In genomic region chr6:44527961-44528644, GRCh38 we compare ENCODE assay signal across 1 cellular context.
TF ChIP-seq lines count a peak whose summit lies in the region.

No MANE protein-coding gene starts in this region.

TF ChIP-seq in GM23338, 12 proteins besides CTCF, POLR2A, EP300 and RAD21 (continued from another document):
- TF ChIP-seq ZNF462 (CRISPR knock-in tag; IDR thresholded peaks at IDR 0.05) (no peak), EZH2phosphoT487 (IDR thresholded peaks at IDR 0.05; ENCODE audit: unreplicated experiment) (no peak), STAT1 (IDR thresholded peaks at IDR 0.05; ENCODE audit: unreplicated experiment) (no peak), ZNF114 (CRISPR knock-in tag; IDR thresholded peaks at IDR 0.05) (no peak), POLR2AphosphoS5 (IDR thresholded peaks at IDR 0.05; ENCODE audit: low read depth) (no peak)
TF ChIP-seq in GM23338: peak in this region for 0.
